Comparison of ENCODE assay signal across 25 cellular contexts in genomic region chr20:57405236-57406016, GRCh38. TPM values are rescaled to one million over a fixed set of nuclear protein-coding genes. Genes with fewer than 3 reads are reported as not detected.
A peak's percentile ranks its signal among the peaks of the same experiment; 100 is the strongest.
DNase-seq lines count a peak whose midpoint lies in the region; ATAC-seq and TF ChIP-seq lines count a peak whose summit lies in the region.
"Had no signal": no experiment of that assay in that cellular context is flagged by ENCODE, and none has a peak within 500 bp of the region (broad histone marks: within the 10 kb centered on the region; RNA-seq: fewer than 3 reads in every experiment).

No MANE protein-coding gene starts in this region.

- H3K4me1 ChIP-seq in BLaER1 = peaks cover 95% of the 10 kb centered on the region
- H3K4me1 ChIP-seq in gastroesophageal sphincter = peaks cover 3 to 100% (median 48%) of the 10 kb centered on the region in 3 donors
- H3K4me1 ChIP-seq in mammary epithelial cell (ENCODE audit: insufficient read depth, low read length) = no peaks in the 10 kb centered on the region

- peak overlapping the region; percentile 68 for H3K4me3 Mint-ChIP-seq in CD4-positive, alpha-beta T cell
- peak overlapping the region in 8 of 10 donors; percentile 13 to 63 (median 32) for H3K4me3 Mint-ChIP-seq in naive thymus-derived CD8-positive, alpha-beta T cell
- no peak overlapping the region for H3K4me3 Mint-ChIP-seq in Calu3 (ENCODE audit: low read depth, unreplicated experiment)
- H3K4me3 Mint-ChIP-seq: endodermal cell; GM23338; stimulated activated naive CD8-positive, alpha-beta T cell treated with anti-CD3 and anti-CD28 coated beads, Interleukin-15, Interleukin-2, amounts not matched to agents 100 ng/mL and 50 ng/mL, for 24 hours had no signal

- CTCF ChIA-PET in CD4-positive, alpha-beta T cell (lab: Charles Lee) = no interaction called here
- CTCF ChIA-PET in Calu3 (lab: Charles Lee) (interaction anchor here (1.0 kb wide), 1 partner anchor 14 kb away, joined by 3 read pairs; no protein-coding TSS in a partner anchor), mammary epithelial cell (lab: Charles Lee; ENCODE audit: low non-redundant PET) (no interaction called here)

- in situ Hi-C loops in mammary epithelial cell (cut with MboI; ENCODE audit: low sequenced_read_pairs in 2 of 2) = no loop called here

- no peak overlapping the region for H3K4me3 ChIP-seq in BLaER1
- H3K4me3 ChIP-seq in gastroesophageal sphincter = no peak overlapping the region
- H3K4me3 ChIP-seq in mammary epithelial cell (replicated peaks in 1 of 3; ENCODE audit: insufficient read depth in 1 of 3, low read depth in 2 of 3, low read length in 3 of 3) = no peak overlapping the region
- H3K4me3 ChIP-seq: adrenal gland, coronary artery, GM23338, tibial artery had no signal

- H3K27me3 Mint-ChIP-seq in CD4-positive, alpha-beta T cell = no peaks in the 10 kb centered on the region
- no peaks in the 10 kb centered on the region for H3K27me3 Mint-ChIP-seq in naive thymus-derived CD8-positive, alpha-beta T cell
- no peaks in the 10 kb centered on the region for H3K27me3 Mint-ChIP-seq in Calu3 (ENCODE audit: unreplicated experiment)
- H3K27me3 Mint-ChIP-seq: progenitor cell of endocrine pancreas; stimulated activated naive CD8-positive, alpha-beta T cell treated with anti-CD3 and anti-CD28 coated beads, Interleukin-15, Interleukin-2, amounts not matched to agents 100 ng/mL and 50 ng/mL, for 24 hours had no signal

- no peak overlapping the region for H2AFZ ChIP-seq in mammary epithelial cell (ENCODE audit: low read depth, low read length)
- H2AFZ ChIP-seq: GM23338 had no signal

- WGBS in gastroesophageal sphincter (ENCODE audit: low coverage in 1 of 2), 2 donors = no CpG with 5 or more reads among the region's 18 CpGs
- WGBS in mammary epithelial cell (ENCODE audit: low coverage, missing lambda C conversion rate) = 89% methylated on average over 15 of the region's 18 CpGs

- BruUV-seq in Calu3 (replicated peaks; lab: Mats Ljungman, UMichigan) (no TSS peak), mammary epithelial cell (replicated peaks; lab: Mats Ljungman, UMichigan) (no TSS peak)

- intact Hi-C loops in CD4-positive, alpha-beta T cell (cut with DNase I, micrococcal nuclease) = no loop called here
- intact Hi-C loops in sciatic nerve (cut with DNase I) (no loop called here), Calu3 (cut with micrococcal nuclease; ENCODE audit: unreplicated experiment) (no loop called here), mammary epithelial cell (cut with micrococcal nuclease) (no loop called here)

- H3K36me3 ChIP-seq in BLaER1 = peaks cover 93% of the 10 kb centered on the region
- peaks cover 0 to 97% of the 10 kb centered on the region in 2 donors for H3K36me3 ChIP-seq in gastroesophageal sphincter
- H3K36me3 ChIP-seq in mammary epithelial cell (ENCODE audit: insufficient read depth, low read length) = no peaks in the 10 kb centered on the region

- peaks cover 100% of the 10 kb centered on the region for H4K20me1 ChIP-seq in BLaER1
- no peaks in the 10 kb centered on the region for H4K20me1 ChIP-seq in mammary epithelial cell (ENCODE audit: insufficient read depth, low read length)

- DNase-seq in CD4-positive, alpha-beta T cell = no peak
- DNase-seq in naive thymus-derived CD8-positive, alpha-beta T cell = no peak
- no peak for DNase-seq in sciatic nerve (ENCODE audit: low spot score)
- DNase-seq in Calu3 = no peak
- no peak for DNase-seq in mammary epithelial cell
- DNase-seq: activated CD4-positive, CD25-positive, alpha-beta regulatory T cell treated with anti-CD3 and anti-CD28 coated beads, Interleukin-2, amount 50 U/mL, for 72 hours; adrenal gland; brain microvascular endothelial cell; DMS79 treated with DMSO at 0.1 percent for 48 hours; endodermal cell; kidney glomerular epithelial cell; mesenchymal stem cell; NCI-H1105 treated with DMSO at 0.1 percent for 48 hours; NCI-H2081; NCI-H345; NCI-H82; stimulated activated CD4-positive, alpha-beta T cell treated with anti-CD3 and anti-CD28 coated beads, Interleukin-4, amount 100 ng/mL, for 1 hour; SW 1271; tibial artery had no signal

- ATAC-seq in CD4-positive, alpha-beta T cell (ENCODE audit: poor library complexity) = no peak
- ATAC-seq in gastroesophageal sphincter = no peak
- no peak for ATAC-seq in naive thymus-derived CD8-positive, alpha-beta T cell
- no peak for ATAC-seq in sciatic nerve
- ATAC-seq: GM23338 had no signal

- no peaks in the 10 kb centered on the region for H3K9me3 Mint-ChIP-seq in CD4-positive, alpha-beta T cell
- H3K9me3 Mint-ChIP-seq in naive thymus-derived CD8-positive, alpha-beta T cell = no peaks in the 10 kb centered on the region
- H3K9me3 Mint-ChIP-seq in Calu3 (ENCODE audit: low read depth, unreplicated experiment) = no peaks in the 10 kb centered on the region
- H3K9me3 Mint-ChIP-seq: endodermal cell; GM23338; stimulated activated naive CD8-positive, alpha-beta T cell treated with anti-CD3 and anti-CD28 coated beads, Interleukin-15, Interleukin-2, amounts not matched to agents 100 ng/mL and 50 ng/mL, for 24 hours had no signal

- no peak overlapping the region for H3K4me2 ChIP-seq in BLaER1
- H3K4me2 ChIP-seq in mammary epithelial cell (ENCODE audit: insufficient read depth, low read depth, low read length) = no peak overlapping the region
- H3K4me2 ChIP-seq: GM23338 had no signal

- H3K27me3 ChIP-seq in BLaER1 = no peaks in the 10 kb centered on the region
- H3K27me3 ChIP-seq in CD4-positive, alpha-beta T cell (ENCODE audit: control insufficient read depth, insufficient read depth, low read length) = no peaks in the 10 kb centered on the region
- H3K27me3 ChIP-seq in gastroesophageal sphincter = no peaks in the 10 kb centered on the region
- H3K27me3 ChIP-seq in mammary epithelial cell (ENCODE audit: insufficient read depth, low read length) = no peaks in the 10 kb centered on the region
- H3K27me3 ChIP-seq: adrenal gland, brain microvascular endothelial cell, tibial artery had no signal

- H3K36me3 Mint-ChIP-seq in CD4-positive, alpha-beta T cell (ENCODE audit: low read depth) = peaks cover 100% of the 10 kb centered on the region
- peaks cover 0 to 85% (median 27%) of the 10 kb centered on the region in 3 donors for H3K36me3 Mint-ChIP-seq in naive thymus-derived CD8-positive, alpha-beta T cell
- peaks cover 26% of the 10 kb centered on the region for H3K36me3 Mint-ChIP-seq in Calu3 (ENCODE audit: insufficient read depth, unreplicated experiment)

- no peak for TF ChIP-seq CTCF in CD4-positive, alpha-beta T cell (IDR thresholded peaks at IDR 0.05)
- TF ChIP-seq CTCF in gastroesophageal sphincter (IDR thresholded peaks at IDR 0.05) = no peak
- TF ChIP-seq CTCF in Calu3 (IDR thresholded peaks at IDR 0.05; ENCODE audit: unreplicated experiment) = no peak
- TF ChIP-seq CTCF in mammary epithelial cell (conservative IDR thresholded peaks at IDR 0.05 in 1 of 2, IDR thresholded peaks at IDR 0.05 in 1 of 2; ENCODE audit: extremely low read depth in 1 of 2, insufficient read depth in 1 of 2, low read depth in 1 of 2, low read length in 2 of 2) = no peak

- peak overlapping the region; percentile 96 for H3K27ac Mint-ChIP-seq in CD4-positive, alpha-beta T cell
- H3K27ac Mint-ChIP-seq in naive thymus-derived CD8-positive, alpha-beta T cell = peak overlapping the region in 7 of 10 donors; percentile 47 to 90 (median 52)
- H3K27ac Mint-ChIP-seq in Calu3 (ENCODE audit: unreplicated experiment) = no peak overlapping the region
- H3K27ac Mint-ChIP-seq: endodermal cell; GM23338; progenitor cell of endocrine pancreas; stimulated activated naive CD8-positive, alpha-beta T cell treated with anti-CD3 and anti-CD28 coated beads, Interleukin-15, Interleukin-2, amounts not matched to agents 100 ng/mL and 50 ng/mL, for 24 hours had no signal

- H3K9me3 ChIP-seq in BLaER1 (no peaks in the 10 kb centered on the region), gastroesophageal sphincter (no peaks in the 10 kb centered on the region), mammary epithelial cell (replicated peaks; ENCODE audit: insufficient read depth, low read length) (no peaks in the 10 kb centered on the region)
- H3K9me3 ChIP-seq in CD4-positive, alpha-beta T cell (ENCODE audit: control insufficient read depth, low read length) = no peaks in the 10 kb centered on the region
- H3K9me3 ChIP-seq: adrenal gland, tibial artery had no signal

- no peak overlapping the region for H3K9ac ChIP-seq in BLaER1
- no peak overlapping the region for H3K9ac ChIP-seq in mammary epithelial cell (ENCODE audit: insufficient read depth, low read length)

- no peak for TF ChIP-seq POLR2A in gastroesophageal sphincter (IDR thresholded peaks at IDR 0.05)

- H3K27ac ChIP-seq in BLaER1 (peak overlapping the region; percentile 96), gastroesophageal sphincter (peak overlapping the region in 3 of 4 donors; percentile 94 to 95 (median 94)), mammary epithelial cell (ENCODE audit: insufficient read depth, low read depth, low read length) (no peak overlapping the region)
- H3K27ac ChIP-seq in CD4-positive, alpha-beta T cell (ENCODE audit: low read depth, low read length) = no peak overlapping the region
- H3K27ac ChIP-seq: adrenal gland, brain microvascular endothelial cell, coronary artery, tibial artery had no signal

- H3K4me1 Mint-ChIP-seq in CD4-positive, alpha-beta T cell (ENCODE audit: low read depth) = peaks cover 57% of the 10 kb centered on the region
- peaks cover 26 to 79% (median 69%) of the 10 kb centered on the region in 4 donors for H3K4me1 Mint-ChIP-seq in naive thymus-derived CD8-positive, alpha-beta T cell
- no peaks in the 10 kb centered on the region for H3K4me1 Mint-ChIP-seq in Calu3 (ENCODE audit: low read depth, unreplicated experiment)
- H3K4me1 Mint-ChIP-seq: endodermal cell, GM23338 had no signal

- dilution Hi-C loops in mammary epithelial cell (cut with HindIII; ENCODE audit: low sequenced_read_pairs) = no loop called here

- POLR2A ChIA-PET in CD4-positive, alpha-beta T cell (lab: Charles Lee) = interaction anchor here (1.2 to 5.5 kb wide), 3 partner anchors 8 to 13 kb away, joined by 4 to 46 read pairs (median 5); no protein-coding TSS in a partner anchor
- POLR2A ChIA-PET in naive thymus-derived CD8-positive, alpha-beta T cell (lab: Charles Lee) = interaction anchor here (0.6 to 11.6 kb wide), 6 partner anchors 7 to 1762 kb away, joined by 3 to 229 read pairs (median 22); partner anchors contain the start of gene RBM38

- no peaks in the 10 kb centered on the region for H3K79me2 ChIP-seq in mammary epithelial cell (ENCODE audit: insufficient read depth, low read length)

- no peak for TF ChIP-seq EP300 in gastroesophageal sphincter (IDR thresholded peaks at IDR 0.05)

RNA-seq across cellular contexts. Expression of gene RBM38, which starts 14.2 kb away (rescaled TPM):
- total RNA-seq in CD4-positive, alpha-beta T cell = 100 to 1,000 TPM; 604 to 645 TPM
- 100 to 1,000 TPM in 2 of 4 donors, 10 to 100 TPM in 2; 50.9 to 190 (median 106) TPM for total RNA-seq in gastroesophageal sphincter
- total RNA-seq in naive thymus-derived CD8-positive, alpha-beta T cell = 100 to 1,000 TPM; 117 to 121 TPM
- 100 to 1,000 TPM in 1 of 3 donors, 10 to 100 TPM in 2; 48.9 to 153 (median 69.0) TPM for polyA plus RNA-seq in naive thymus-derived CD8-positive, alpha-beta T cell
- 28.1 TPM for total RNA-seq in sciatic nerve
- 29.5 and 32.0 TPM in 2 replicates for total RNA-seq in Calu3 (2022)
- total RNA-seq in mammary epithelial cell = 10 to 100 TPM; 16.2 to 21.2 TPM
- 15.4 TPM for polyA plus RNA-seq in mammary epithelial cell
- polyA minus RNA-seq in mammary epithelial cell = 5.9 TPM

RNA-seq across cellular contexts. Expression of gene RAE1, which starts 54.4 kb away (rescaled TPM):
- 10 to 100 TPM; 58.8 to 60.7 TPM for total RNA-seq in CD4-positive, alpha-beta T cell
- total RNA-seq in gastroesophageal sphincter (10 to 100 TPM; 16.5 to 30.4 (median 25.1) TPM), sciatic nerve (17.5 TPM), Calu3 (2022) (59.5 and 64.1 TPM in 2 replicates), mammary epithelial cell (10 to 100 TPM; 30.2 to 34.7 TPM)
- total RNA-seq in naive thymus-derived CD8-positive, alpha-beta T cell = 10 to 100 TPM; 30.9 to 34.0 TPM
- polyA plus RNA-seq in naive thymus-derived CD8-positive, alpha-beta T cell = 10 to 100 TPM; 35.5 to 54.4 (median 37.0) TPM
- polyA plus RNA-seq in mammary epithelial cell = 42.3 TPM
- polyA minus RNA-seq in mammary epithelial cell = 38.7 TPM

Comparison
In these comparisons a context has a peak if more than half of its experiments do, and no peak if none do; other contexts are left out.
1. H3K27ac ChIP-seq: peak in BLaER1 (single experiment) and gastroesophageal sphincter (3 of 4); none in CD4-positive, alpha-beta T cell (single experiment) and mammary epithelial cell (single experiment).